ENCODE assay signal across 1 cellular context in genomic region chr22:49658902-49659280, GRCh38.
TF ChIP-seq lines count a peak whose summit lies in the region.

No MANE protein-coding gene starts in this region.

TF ChIP-seq in GM23338, 12 proteins besides CTCF, POLR2A, EP300 and RAD21 (continued from another document):
- TF ChIP-seq REST (IDR thresholded peaks at IDR 0.05; ENCODE audit: unreplicated experiment) (no peak), STAT1 (IDR thresholded peaks at IDR 0.05; ENCODE audit: unreplicated experiment) (no peak), ZNF331 (CRISPR knock-in tag; IDR thresholded peaks at IDR 0.05; ENCODE audit: low read depth) (no peak), NANOG (IDR thresholded peaks at IDR 0.05; ENCODE audit: borderline replicate concordance) (no peak), ZNF114 (CRISPR knock-in tag; IDR thresholded peaks at IDR 0.05) (no peak), EZH2phosphoT487 (IDR thresholded peaks at IDR 0.05; ENCODE audit: unreplicated experiment) (no peak), JUNB (IDR thresholded peaks at IDR 0.05; ENCODE audit: unreplicated experiment) (no peak), EZH2 (IDR thresholded peaks at IDR 0.05; ENCODE audit: low read depth, unreplicated experiment) (no peak), ZNF462 (CRISPR knock-in tag; IDR thresholded peaks at IDR 0.05) (no peak), POLR2AphosphoS5 (IDR thresholded peaks at IDR 0.05; ENCODE audit: low read depth) (no peak)
